ENCODE assay signal across 1 cellular context in genomic region chr20:61640171-61640570, GRCh38.
TF ChIP-seq lines count a peak whose summit lies in the region.

No MANE protein-coding gene starts in this region.

TF ChIP-seq in H1, 55 proteins besides CTCF, POLR2A, EP300 and RAD21 (continued from another document):
- no peak for TF ChIP-seq ZNF274 (IDR thresholded peaks at IDR 0.05; ENCODE audit: borderline replicate concordance, extremely low read depth, low read length)
- TF ChIP-seq TAF7 (optimal IDR thresholded peaks at IDR 0.05; ENCODE audit: borderline replicate concordance, low read depth, low read length), result no peak
- TF ChIP-seq NRF1 (IDR thresholded peaks at IDR 0.05; ENCODE audit: low read depth, low read length), result no peak
- TF ChIP-seq EZH2 (IDR thresholded peaks at IDR 0.05; ENCODE audit: low read depth, low read length, severe bottlenecking), result no peak
- TF ChIP-seq JUND (IDR thresholded peaks at IDR 0.05; ENCODE audit: low read length), result no peak
- TF ChIP-seq FOSL1 (IDR thresholded peaks at IDR 0.05; ENCODE audit: insufficient read depth, low read depth, low read length), result no peak
- no peak for TF ChIP-seq CHD2 (IDR thresholded peaks at IDR 0.05; ENCODE audit: low read length)
- no peak for TF ChIP-seq CREB1 (IDR thresholded peaks at IDR 0.05)
- no peak for TF ChIP-seq RNF2 (IDR thresholded peaks at IDR 0.05; ENCODE audit: borderline replicate concordance, low read depth, low read length, missing control alignments, poor library complexity, severe bottlenecking)
- no peak for TF ChIP-seq RXRA (IDR thresholded peaks at IDR 0.05; ENCODE audit: insufficient read depth, low read depth, low read length)
- TF ChIP-seq PHF8 (conservative IDR thresholded peaks at IDR 0.05; ENCODE audit: low read depth, low read length), result no peak
- TF ChIP-seq CHD1 (IDR thresholded peaks at IDR 0.05; ENCODE audit: low read depth, low read length), result no peak
